In genomic region chr7:80277434-80278427, GRCh38 we compare ENCODE assay signal across 11 cellular contexts.
DNase-seq lines count a peak whose midpoint lies in the region; ATAC-seq, FAIRE-seq and TF ChIP-seq lines count a peak whose summit lies in the region.
"Had no signal": no experiment of that assay in that cellular context is flagged by ENCODE, and none has a peak within 500 bp of the region (broad histone marks: within the 10 kb centered on the region; RNA-seq: fewer than 3 reads in every experiment).

No MANE protein-coding gene starts in this region.

- H4K20me1 ChIP-seq in Karpas-422 (ENCODE audit: insufficient read depth, low read depth, low read length) = no peaks in the 10 kb centered on the region

- H3K27ac Mint-ChIP-seq in natural killer cell = no peak overlapping the region
- H3K27ac Mint-ChIP-seq: naive thymus-derived CD8-positive, alpha-beta T cell had no signal

- H3K27ac ChIP-seq in Karpas-422 (ENCODE audit: low read length) = no peak overlapping the region

- no peak overlapping the region for H3K9ac ChIP-seq in Karpas-422 (ENCODE audit: low read length)

- H3K36me3 Mint-ChIP-seq in natural killer cell = no peaks in the 10 kb centered on the region
- H3K36me3 Mint-ChIP-seq: naive thymus-derived CD8-positive, alpha-beta T cell had no signal

- H3K9me3 ChIP-seq in Karpas-422 (ENCODE audit: low read length) = peaks cover 17% of the 10 kb centered on the region

- DNase-seq in GM04504 (ENCODE audit: low read depth) = peak; percentile 45
- DNase-seq in RCC 7860 (ENCODE audit: low spot score) = peak; percentile 72
- peak; percentile 57 for DNase-seq in fibroblast of peridontal ligament (ENCODE audit: extremely low read depth)
- no peak for DNase-seq in sciatic nerve (ENCODE audit: low spot score)
- no peak for DNase-seq in activated naive CD4-positive, alpha-beta T cell treated with Interleukin-2 at 50 U/mL for 16 hours
- DNase-seq in Karpas-422 = no peak
- no peak for DNase-seq in natural killer cell
- DNase-seq: naive thymus-derived CD8-positive, alpha-beta T cell; NCI-H1105 had no signal

- H3K4me1 ChIP-seq in Karpas-422 (ENCODE audit: low read length) = no peaks in the 10 kb centered on the region

- H3K4me2 ChIP-seq in Karpas-422 (ENCODE audit: low read depth, low read length, poor library complexity, severe bottlenecking) = no peak overlapping the region

- H3K9me2 ChIP-seq in Karpas-422 (replicated peaks; ENCODE audit: insufficient read depth, low read length) = no peaks in the 10 kb centered on the region

- FAIRE-seq in RCC 7860 (lab: Jason Lieb, UNC) = peak; percentile 93

- peaks cover 2 to 13% of the 10 kb centered on the region in 2 donors for H3K9me3 Mint-ChIP-seq in natural killer cell

- no peaks in the 10 kb centered on the region for H3K36me3 ChIP-seq in Karpas-422 (ENCODE audit: insufficient read depth, low read length)

- no peak for TF ChIP-seq CTCF in natural killer cell (IDR thresholded peaks at IDR 0.05)

- H2AFZ ChIP-seq in Karpas-422 (ENCODE audit: low read length) = no peak overlapping the region

- no peaks in the 10 kb centered on the region for H3K79me2 ChIP-seq in Karpas-422 (ENCODE audit: low read length)

- ATAC-seq in sciatic nerve = peak; percentile 63
- ATAC-seq in HG03159 (IDR thresholded peaks at IDR 0.05; ENCODE audit: unreplicated experiment) = no peak
- ATAC-seq in natural killer cell = no peak
- ATAC-seq: naive thymus-derived CD8-positive, alpha-beta T cell had no signal

- no peak overlapping the region for H3K4me3 ChIP-seq in Karpas-422 (ENCODE audit: low read length)

- no peaks in the 10 kb centered on the region for H3K4me1 Mint-ChIP-seq in natural killer cell
- H3K4me1 Mint-ChIP-seq: central memory CD8-positive, alpha-beta T cell; naive thymus-derived CD8-positive, alpha-beta T cell had no signal

- H3K27me3 Mint-ChIP-seq in natural killer cell (ENCODE audit: low read depth in 2 of 2) = no peaks in the 10 kb centered on the region
- H3K27me3 Mint-ChIP-seq: central memory CD8-positive, alpha-beta T cell had no signal

- no peaks in the 10 kb centered on the region for H3K27me3 ChIP-seq in Karpas-422 (ENCODE audit: low read length)

- H3K4me3 Mint-ChIP-seq in natural killer cell = no peak overlapping the region
- H3K4me3 Mint-ChIP-seq: central memory CD8-positive, alpha-beta T cell; naive thymus-derived CD8-positive, alpha-beta T cell had no signal

- intact Hi-C loops in sciatic nerve (cut with DNase I) = no loop called here
- intact Hi-C loops in natural killer cell (cut with micrococcal nuclease) = no loop called here

Comparison
In these comparisons a context has a peak if more than half of its experiments do, and no peak if none do; other contexts are left out.
1. DNase-seq: peak in GM04504 (single experiment), RCC 7860 (single experiment) and fibroblast of peridontal ligament (single experiment); none in sciatic nerve (single experiment), activated naive CD4-positive, alpha-beta T cell treated with Interleukin-2 at 50 U/mL for 16 hours (single experiment), Karpas-422 (single experiment) and natural killer cell (single experiment).